ENCODE assay signal across 8 cellular contexts in genomic region chr11:83033972-83034672, GRCh38.
A peak's percentile ranks its signal among the peaks of the same experiment; 100 is the strongest.
DNase-seq lines count a peak whose midpoint lies in the region; ATAC-seq and TF ChIP-seq lines count a peak whose summit lies in the region.

No MANE protein-coding gene starts in this region.

- H3K36me3 Mint-ChIP-seq in stimulated activated memory B cell treated with anti-CD40 and anti-IgM and Interleukin-4, amounts not matched to agents 10 μg/mL and 1 μg/mL and 100 μg/mL, for 72 hours: peaks cover 38% of the 10 kb centered on the region

- no peak for ATAC-seq in stimulated activated memory B cell treated with anti-CD40 and anti-IgM and Interleukin-4, amounts not matched to agents 10 μg/mL and 1 μg/mL and 100 μg/mL, for 72 hours
- no peak for ATAC-seq in GM21367 (IDR thresholded peaks at IDR 0.05; ENCODE audit: unreplicated experiment)

- DNase-seq in DMS 273 (lab: John Stamatoyannopoulos, UW; ENCODE audit: unreplicated experiment): peak; percentile 87
- peak; percentile 51 for DNase-seq in HS-5 (ENCODE audit: low read depth)
- peak in 33 of 56 donors; percentile 11 to 67 (median 36) for DNase-seq in amygdala (lab: John Stamatoyannopoulos, UW)
- peak in 31 of 51 donors; percentile 20 to 80 (median 39) for DNase-seq in hypothalamus (lab: John Stamatoyannopoulos, UW)
- DNase-seq in GM13977 (ENCODE audit: low spot score): no peak
- no peak for DNase-seq in NCI-H526 treated with DMSO at 0.1 percent for 48 hours (lab: John Stamatoyannopoulos, UW)

- H3K9me3 Mint-ChIP-seq in stimulated activated memory B cell treated with anti-CD40 and anti-IgM and Interleukin-4, amounts not matched to agents 10 μg/mL and 1 μg/mL and 100 μg/mL, for 72 hours: no peaks in the 10 kb centered on the region

- no peaks in the 10 kb centered on the region for H3K27me3 Mint-ChIP-seq in stimulated activated memory B cell treated with anti-CD40 and anti-IgM and Interleukin-4, amounts not matched to agents 10 μg/mL and 1 μg/mL and 100 μg/mL, for 72 hours

- H3K4me1 Mint-ChIP-seq in stimulated activated memory B cell treated with anti-CD40 and anti-IgM and Interleukin-4, amounts not matched to agents 10 μg/mL and 1 μg/mL and 100 μg/mL, for 72 hours: peaks cover 70% of the 10 kb centered on the region

- in situ Hi-C loops in GM13977 (cut with MboI; ENCODE audit: low pct_unique_long_range_greater_than_20kb, low sequenced_read_pairs, unreplicated experiment): no loop called here

- H3K27ac Mint-ChIP-seq in stimulated activated memory B cell treated with anti-CD40 and anti-IgM and Interleukin-4, amounts not matched to agents 10 μg/mL and 1 μg/mL and 100 μg/mL, for 72 hours: peak overlapping the region; percentile 57

- TF ChIP-seq CTCF in GM13977 (IDR thresholded peaks at IDR 0.05; ENCODE audit: extremely low read depth, insufficient read depth, missing control alignments): no peak

- peak overlapping the region; percentile 70 for H3K4me3 Mint-ChIP-seq in stimulated activated memory B cell treated with anti-CD40 and anti-IgM and Interleukin-4, amounts not matched to agents 10 μg/mL and 1 μg/mL and 100 μg/mL, for 72 hours

Comparison
In these comparisons a context has a peak if more than half of its experiments do, and no peak if none do; other contexts are left out.
1. DNase-seq: peak in DMS 273 (single experiment), HS-5 (single experiment), amygdala (33 of 56) and hypothalamus (31 of 51); none in GM13977 (single experiment) and NCI-H526 treated with DMSO at 0.1 percent for 48 hours (single experiment).